Comparison of ENCODE assay signal across 1 cellular context in genomic region chr2:118698564-118698963, GRCh38.
TF ChIP-seq lines count a peak whose summit lies in the region.

No MANE protein-coding gene starts in this region.

TF ChIP-seq in IMR-90, 13 proteins besides CTCF, POLR2A, EP300 and RAD21:
- TF ChIP-seq RCOR1 (IDR thresholded peaks at IDR 0.05; ENCODE audit: insufficient replicate concordance, low read length) (no peak), BHLHE40 (IDR thresholded peaks at IDR 0.05; ENCODE audit: low read depth, low read length) (no peak), MAZ (IDR thresholded peaks at IDR 0.05; ENCODE audit: borderline replicate concordance, low read depth, low read length) (no peak)
